ENCODE assay signal across 36 cellular contexts in the genomic region with DNA sequence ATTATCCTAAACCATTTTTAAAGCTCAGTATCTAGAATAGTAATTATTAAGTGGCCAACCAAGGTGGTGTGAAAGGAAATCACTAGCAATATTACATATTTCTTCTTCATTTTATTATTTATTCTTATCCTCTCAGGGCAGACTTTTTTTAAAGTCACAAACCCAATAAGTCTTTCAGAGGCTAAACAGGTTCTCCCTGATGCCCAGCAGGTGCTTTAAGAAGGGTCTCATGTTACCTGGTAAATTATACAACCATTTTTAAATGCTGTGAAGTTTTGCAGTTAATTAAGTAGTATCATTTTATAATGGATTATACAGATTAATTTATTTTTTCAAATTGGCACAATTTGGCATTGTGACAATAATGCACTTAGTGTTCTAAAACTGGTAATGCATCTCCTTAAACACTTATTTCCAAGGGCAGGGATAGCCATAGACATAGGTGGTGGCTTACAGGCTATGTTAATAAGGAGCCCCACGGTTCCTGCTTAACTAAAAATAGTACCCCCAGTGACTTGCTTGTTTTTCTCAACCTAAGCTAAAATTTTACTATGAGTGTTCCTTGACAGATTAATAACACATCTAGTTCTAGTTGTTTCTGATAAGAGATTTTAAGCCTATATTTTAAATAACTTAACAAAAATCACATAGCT.
A peak's percentile ranks its signal among the peaks of the same experiment; 100 is the strongest.
DNase-seq lines count a peak whose midpoint lies in the region; FAIRE-seq and TF ChIP-seq lines count a peak whose summit lies in the region.
"Had no signal": no experiment of that assay in that cellular context is flagged by ENCODE, and none has a peak within 500 bp of the region (broad histone marks: within the 10 kb centered on the region; RNA-seq: fewer than 3 reads in every experiment).

No MANE protein-coding gene starts in this region.

- intact Hi-C loops in Caco-2 (cut with micrococcal nuclease; ENCODE audit: unreplicated experiment), result no loop called here

- POLR2A ChIA-PET in Caco-2 (lab: Charles Lee), result no interaction called here

- 0 out of 2 replicates have a peak, but pooled peaks cover 3% of the 10 kb centered on the region for H3K79me2 ChIP-seq in MM.1S (ENCODE audit: low read length)

- FAIRE-seq in islet of Langerhans (lab: Jason Lieb, UNC), result peak; percentile 30
- FAIRE-seq: A549 had no signal

- H3K4me1 ChIP-seq in MM.1S (ENCODE audit: low read length), result no peaks in the 10 kb centered on the region; the same call in 1 of the 2 replicates
- H3K4me1 ChIP-seq in Caco-2, result no peaks in the 10 kb centered on the region
- H3K4me1 ChIP-seq: heart right ventricle, prostate gland, right lobe of liver, thyroid gland, vagina had no signal

- H3K4me3 ChIP-seq in MM.1S (ENCODE audit: low read length) (no peak overlapping the region), Caco-2 (ENCODE audit: low read depth, low read length) (no peak overlapping the region)
- H3K4me3 ChIP-seq: A549, heart right ventricle, lung, prostate gland, right lobe of liver, thyroid gland, vagina had no signal

- 0 out of 2 replicates have a peak, but pooled peaks cover 6% of the 10 kb centered on the region for H3K36me3 ChIP-seq in MM.1S (replicated peaks; ENCODE audit: insufficient read depth, low read length)
- H3K36me3 ChIP-seq in Caco-2 (ENCODE audit: control insufficient read depth, insufficient read depth, low read length), result no peaks in the 10 kb centered on the region
- H3K36me3 ChIP-seq: prostate gland had no signal

- no peak overlapping the region for H3K27ac Mint-ChIP-seq in Caco-2 (ENCODE audit: unreplicated experiment)
- H3K27ac Mint-ChIP-seq: activated naive CD4-positive, alpha-beta T cell treated with anti-CD3 and anti-CD28 coated beads, Interleukin-2, amount 50 U/mL, for 24 hours; activated T-helper 2 cell treated with anti-CD3 and anti-CD28 coated beads, Interferon-gamma antibody, Interleukin-2, Interleukin-4, amounts not matched to agents 10 μg/mL and 5 μg/mL and 100 μg/mL, durations not matched to agents 14 hours and 24 hours and 36 hours; CD4-positive, alpha-beta T cell had no signal

- H3K27ac ChIP-seq in MM.1S (ENCODE audit: low read length), result 0 out of 2 replicates have a peak overlapping the region, but pooled peaks have one; percentile 11
- H3K27ac ChIP-seq: A549, heart right ventricle, HL-60, prostate gland, right lobe of liver, thyroid gland, vagina, VCaP had no signal

- peaks cover 16% of the 10 kb centered on the region for H3K36me3 Mint-ChIP-seq in Caco-2 (ENCODE audit: insufficient read depth, unreplicated experiment)

- no peaks in the 10 kb centered on the region for H3F3A ChIP-seq in MM.1S (ENCODE audit: insufficient read depth, low read length)

- no peaks in the 10 kb centered on the region for H3K9me2 ChIP-seq in MM.1S (replicated peaks; ENCODE audit: insufficient read depth, low read length)

- no peak overlapping the region for H3K9ac ChIP-seq in MM.1S (ENCODE audit: low read length)

- H3K27me3 ChIP-seq in MM.1S (replicated peaks; ENCODE audit: insufficient read depth, low read length) (no peaks in the 10 kb centered on the region), Caco-2 (replicated peaks; ENCODE audit: control insufficient read depth, insufficient read depth, low read length) (no peaks in the 10 kb centered on the region)
- H3K27me3 ChIP-seq: heart right ventricle, right lobe of liver, thyroid gland, vagina had no signal

- CTCF ChIA-PET in Caco-2 (lab: Charles Lee), result no interaction called here

- no TSS peak for BruUV-seq in Caco-2 (replicated peaks; lab: Mats Ljungman, UMichigan)

- TF ChIP-seq CTCF in MM.1S (IDR thresholded peaks at IDR 0.05; ENCODE audit: low read length), result no peak
- no peak for TF ChIP-seq CTCF in Caco-2 (IDR thresholded peaks at IDR 0.05; ENCODE audit: insufficient read depth in 1 of 2, low read depth in 1 of 2, low read length in 1 of 2, severe bottlenecking in 1 of 2, unreplicated experiment in 1 of 2)

- DNase-seq in NCI-H510A treated with DMSO at 0.1 percent for 48 hours (lab: John Stamatoyannopoulos, UW), result peak; percentile 6
- DNase-seq in NCI-H510A (lab: John Stamatoyannopoulos, UW), result no peak
- no peak for DNase-seq in MM.1S
- DNase-seq in NCI-H69 (lab: John Stamatoyannopoulos, UW), result peak; percentile 74
- no peak for DNase-seq in SIG-M5 (lab: John Stamatoyannopoulos, UW)
- no peak for DNase-seq in Caco-2
- DNase-seq in stimulated activated CD4-positive, alpha-beta T cell treated with anti-CD3 and anti-CD28 coated beads, Interleukin-12 subunit alpha, Interleukin-12 subunit beta, amount 100 ng/mL, for 4 hours, result no peak
- DNase-seq: activated CD4-positive, alpha-beta T cell treated with anti-CD3 and anti-CD28 coated beads for 48 hours; activated CD8-positive, alpha-beta memory T cell treated with anti-CD3 and anti-CD28 coated beads for 24 hours; activated T-cell treated with anti-CD3 and anti-CD28 coated beads for 4 hours; AML-193; CD4-positive, alpha-beta T cell; EL; foreskin melanocyte; heart right ventricle; Kasumi-1; left cardiac atrium; naive thymus-derived CD8-positive, alpha-beta T cell; NCI-H1930; NCI-H446; occipital lobe; right lobe of liver; SHP77 treated with DMSO at 0.1 percent for 48 hours; stimulated activated CD4-positive, alpha-beta T cell treated with anti-CD3 and anti-CD28 coated beads, Interleukin-4, amount 100 ng/mL, for 24 hours; SW 1271; T1000; thyroid gland had no signal

- no peaks in the 10 kb centered on the region for H4K20me1 ChIP-seq in MM.1S (ENCODE audit: insufficient read depth, low read length)

- peak overlapping the region; percentile 18; the same call in 1 of the 2 replicates for H3K4me2 ChIP-seq in MM.1S (ENCODE audit: low read depth, low read length)
- H3K4me2 ChIP-seq: A549 had no signal

- no peaks in the 10 kb centered on the region for H3K27me3 Mint-ChIP-seq in Caco-2 (ENCODE audit: insufficient read depth, unreplicated experiment)
- H3K27me3 Mint-ChIP-seq: activated naive CD4-positive, alpha-beta T cell treated with anti-CD3 and anti-CD28 coated beads, Interleukin-2, amount 50 U/mL, for 24 hours; CD4-positive, alpha-beta T cell; naive thymus-derived CD8-positive, alpha-beta T cell had no signal

- no peaks in the 10 kb centered on the region for H3K4me1 Mint-ChIP-seq in Caco-2 (ENCODE audit: low read depth, unreplicated experiment)
- H3K4me1 Mint-ChIP-seq: activated naive CD4-positive, alpha-beta T cell treated with anti-CD3 and anti-CD28 coated beads, Interleukin-2, amount 50 U/mL, for 24 hours had no signal

- no peaks in the 10 kb centered on the region for H3K9me3 Mint-ChIP-seq in Caco-2 (ENCODE audit: unreplicated experiment)
- H3K9me3 Mint-ChIP-seq: activated naive CD4-positive, alpha-beta T cell treated with anti-CD3 and anti-CD28 coated beads, Interleukin-2, amount 50 U/mL, for 24 hours; activated T-helper 2 cell treated with anti-CD3 and anti-CD28 coated beads, Interferon-gamma antibody, Interleukin-2, Interleukin-4, amounts not matched to agents 10 μg/mL and 5 μg/mL and 100 μg/mL, durations not matched to agents 14 hours and 24 hours and 36 hours; CD4-positive, alpha-beta T cell; naive thymus-derived CD8-positive, alpha-beta T cell had no signal

- H3K4me3 Mint-ChIP-seq in Caco-2 (ENCODE audit: unreplicated experiment), result no peak overlapping the region
- H3K4me3 Mint-ChIP-seq: activated naive CD4-positive, alpha-beta T cell treated with anti-CD3 and anti-CD28 coated beads, Interleukin-2, amount 50 U/mL, for 24 hours; CD4-positive, alpha-beta T cell; naive thymus-derived CD8-positive, alpha-beta T cell had no signal

- no peak overlapping the region for H2AFZ ChIP-seq in MM.1S (ENCODE audit: low read length)

- H3K9me3 ChIP-seq in MM.1S (replicated peaks; ENCODE audit: insufficient read depth, low read length) (no peaks in the 10 kb centered on the region), Caco-2 (no peaks in the 10 kb centered on the region)
- H3K9me3 ChIP-seq: A549, heart right ventricle, prostate gland, right lobe of liver, thyroid gland, vagina had no signal

Comparison
In these comparisons a context has a peak if more than half of its experiments do, and no peak if none do; other contexts are left out.
1. DNase-seq: peak in NCI-H510A treated with DMSO at 0.1 percent for 48 hours (single experiment) and NCI-H69 (single experiment); none in NCI-H510A (single experiment), MM.1S (single experiment), SIG-M5 (single experiment), Caco-2 (0 of 2) and stimulated activated CD4-positive, alpha-beta T cell treated with anti-CD3 and anti-CD28 coated beads, Interleukin-12 subunit alpha, Interleukin-12 subunit beta, amount 100 ng/mL, for 4 hours (single experiment).